Comparison of ENCODE assay signal across 8 cellular contexts in genomic region chr22:37905534-37906363, GRCh38. TPM values are rescaled to one million over a fixed set of nuclear protein-coding genes. Genes with fewer than 3 reads are reported as not detected.
DNase-seq lines count a peak whose midpoint lies in the region; ATAC-seq and TF ChIP-seq lines count a peak whose summit lies in the region.

TSS of gene MICALL1 (plus strand) at chr22:37906297. CDS start at chr22:37906423, 126 bp downstream.

- H3K9me3 Mint-ChIP-seq in CD8-positive, alpha-beta T cell, result no peaks in the 10 kb centered on the region
- H3K9me3 Mint-ChIP-seq in activated naive CD8-positive, alpha-beta T cell treated with anti-CD3 and anti-CD28 coated beads, Interleukin-2, amount 50 U/mL, for 24 hours, result no peaks in the 10 kb centered on the region
- H3K9me3 Mint-ChIP-seq in progenitor cell of endocrine pancreas (ENCODE audit: low read depth), result no peaks in the 10 kb centered on the region

- peak; percentile 13 to 81 (median 57) for DNase-seq in CD8-positive, alpha-beta T cell
- DNase-seq in HS-5 (ENCODE audit: low read depth) (peak; percentile 44), SKM-1 treated with dmso at 0.1 percent for 144 hours (lab: John Stamatoyannopoulos, UW; ENCODE audit: unreplicated experiment) (peak; percentile 50), cardiac septum (ENCODE audit: low spot score) (peak; percentile 82), progenitor cell of endocrine pancreas (ENCODE audit: low spot score, unreplicated experiment) (peak; percentile 62), uterus (peak; percentile 73 to 81)
- DNase-seq in activated naive CD8-positive, alpha-beta T cell treated with anti-CD3 and anti-CD28 coated beads, Interleukin-2, amount 50 U/mL, for 24 hours, result peak; percentile 73

- peak; percentile 79 for ATAC-seq in CD8-positive, alpha-beta T cell
- peak; percentile 72 for ATAC-seq in GM19452 (IDR thresholded peaks at IDR 0.05; ENCODE audit: unreplicated experiment)
- ATAC-seq in activated naive CD8-positive, alpha-beta T cell treated with anti-CD3 and anti-CD28 coated beads, Interleukin-2, amount 50 U/mL, for 24 hours, result peak; percentile 81

- peak within 1 kb of the TSS; percentile 81 for H3K4me3 Mint-ChIP-seq in CD8-positive, alpha-beta T cell
- peak within 1 kb of the TSS; percentile 72 for H3K4me3 Mint-ChIP-seq in activated naive CD8-positive, alpha-beta T cell treated with anti-CD3 and anti-CD28 coated beads, Interleukin-2, amount 50 U/mL, for 24 hours
- peak within 1 kb of the TSS; percentile 82 for H3K4me3 Mint-ChIP-seq in progenitor cell of endocrine pancreas (ENCODE audit: low read depth)

- TF ChIP-seq POLR2A in uterus (IDR thresholded peaks at IDR 0.05), result peak in 1 of 2 donors; percentile 82

- H3K4me1 Mint-ChIP-seq in CD8-positive, alpha-beta T cell (ENCODE audit: low read depth), result peaks cover 33% of the 10 kb centered on the region
- H3K4me1 Mint-ChIP-seq in activated naive CD8-positive, alpha-beta T cell treated with anti-CD3 and anti-CD28 coated beads, Interleukin-2, amount 50 U/mL, for 24 hours, result peaks cover 25% of the 10 kb centered on the region
- peaks cover 12% of the 10 kb centered on the region for H3K4me1 Mint-ChIP-seq in progenitor cell of endocrine pancreas (ENCODE audit: low read depth)

- H3K4me1 ChIP-seq in CD8-positive, alpha-beta T cell (ENCODE audit: insufficient read depth, low read length), result peaks cover 13% of the 10 kb centered on the region
- peaks cover 0 to 8% of the 10 kb centered on the region in 2 donors for H3K4me1 ChIP-seq in uterus

- H3K36me3 Mint-ChIP-seq in CD8-positive, alpha-beta T cell, result peaks cover 2% of the 10 kb centered on the region
- no peaks in the 10 kb centered on the region for H3K36me3 Mint-ChIP-seq in activated naive CD8-positive, alpha-beta T cell treated with anti-CD3 and anti-CD28 coated beads, Interleukin-2, amount 50 U/mL, for 24 hours (ENCODE audit: low read depth)
- H3K36me3 Mint-ChIP-seq in progenitor cell of endocrine pancreas (ENCODE audit: insufficient read depth), result peaks cover 2% of the 10 kb centered on the region

- H3K9me3 ChIP-seq in CD8-positive, alpha-beta T cell (ENCODE audit: low read length), result no peaks in the 10 kb centered on the region
- no peaks in the 10 kb centered on the region for H3K9me3 ChIP-seq in uterus

- POLR2A ChIA-PET in CD8-positive, alpha-beta T cell (lab: Charles Lee), result interaction anchor here (0.5 to 2.8 kb wide), 4 partner anchors 9 to 351 kb away, joined by 3 to 30 read pairs (median 7); partner anchors contain the start of gene ANKRD54

- no peaks in the 10 kb centered on the region for H3K27me3 ChIP-seq in CD8-positive, alpha-beta T cell (ENCODE audit: insufficient read depth, low read length)
- no peaks in the 10 kb centered on the region for H3K27me3 ChIP-seq in uterus

- H3K36me3 ChIP-seq in CD8-positive, alpha-beta T cell (ENCODE audit: insufficient read depth, low read length), result no peaks in the 10 kb centered on the region
- H3K36me3 ChIP-seq in uterus, result no peaks in the 10 kb centered on the region

- H3K4me3 ChIP-seq in CD8-positive, alpha-beta T cell (ENCODE audit: low read depth, low read length), result peak within 1 kb of the TSS; percentile 45
- H3K4me3 ChIP-seq in uterus, result peak within 1 kb of the TSS; percentile 50 to 76

- intact Hi-C loops in CD8-positive, alpha-beta T cell (cut with DNase I, micrococcal nuclease), result loop anchor here (1.0 to 2.0 kb wide), 3 partner anchors 29 to 48 kb away; partner anchors contain the start of genes C22orf23 (in 1 of the 2) and POLR2F (in 1 of the 2)
- intact Hi-C loops in cardiac septum (cut with DNase I), result no loop called here
- intact Hi-C loops in uterus (cut with DNase I; ENCODE audit: low total_unique reads), result no loop called here

- H3K27ac Mint-ChIP-seq in CD8-positive, alpha-beta T cell, result peak within 1 kb of the TSS; percentile 84
- peak within 1 kb of the TSS; percentile 77 for H3K27ac Mint-ChIP-seq in activated naive CD8-positive, alpha-beta T cell treated with anti-CD3 and anti-CD28 coated beads, Interleukin-2, amount 50 U/mL, for 24 hours
- H3K27ac Mint-ChIP-seq in progenitor cell of endocrine pancreas, result peak within 1 kb of the TSS; percentile 93

- CTCF ChIA-PET in CD8-positive, alpha-beta T cell (lab: Charles Lee), result interaction anchor here (0.7 to 4.6 kb wide), 11 partner anchors 8 to 162 kb away, joined by 3 to 38 read pairs (median 5); no protein-coding TSS in a partner anchor

- no peak for TF ChIP-seq CTCF in CD8-positive, alpha-beta T cell (IDR thresholded peaks at IDR 0.05)
- no peak for TF ChIP-seq CTCF in progenitor cell of endocrine pancreas (IDR thresholded peaks at IDR 0.05; ENCODE audit: unreplicated experiment)
- TF ChIP-seq CTCF in uterus (IDR thresholded peaks at IDR 0.05), result peak in 3 of 4 experiments; percentile 46 to 68 (median 62)

- H3K27ac ChIP-seq in CD8-positive, alpha-beta T cell (ENCODE audit: low read depth, low read length), result peak within 1 kb of the TSS; percentile 35
- H3K27ac ChIP-seq in uterus, result peak within 1 kb of the TSS; percentile 94 to 98

- H3K27me3 Mint-ChIP-seq in CD8-positive, alpha-beta T cell (ENCODE audit: low read depth), result no peaks in the 10 kb centered on the region
- H3K27me3 Mint-ChIP-seq in activated naive CD8-positive, alpha-beta T cell treated with anti-CD3 and anti-CD28 coated beads, Interleukin-2, amount 50 U/mL, for 24 hours, result no peaks in the 10 kb centered on the region
- peaks cover 5% of the 10 kb centered on the region for H3K27me3 Mint-ChIP-seq in progenitor cell of endocrine pancreas

RNA-seq across cellular contexts. Expression of gene MICALL1, which starts in this region (rescaled TPM):
- total RNA-seq in CD8-positive, alpha-beta T cell, result 10 to 100 TPM; 15.3 to 18.1 TPM
- total RNA-seq in cardiac septum (16.5 TPM), progenitor cell of endocrine pancreas (42.8 and 43.2 TPM in 2 replicates), uterus (10 to 100 TPM in 3 of 4 donors, 1 to 10 TPM in 1; 7.4 to 96.6 (median 46.6) TPM)

Comparison
In these comparisons a context has a peak if more than half of its experiments do, and no peak if none do; other contexts are left out.
1. Peak in every context shown above with its lines: DNase-seq, ATAC-seq, H3K4me3 ChIP-seq and H3K27ac ChIP-seq.
2. CTCF ChIP-seq: peak in uterus (3 of 4); none in CD8-positive, alpha-beta T cell (single experiment) and progenitor cell of endocrine pancreas (single experiment).
3. intact Hi-C loops: an anchor here in CD8-positive, alpha-beta T cell (1.0 to 2.0 kb wide); none called in cardiac septum and uterus.